Comparison of ENCODE assay signal across 8 cellular contexts in the genomic region with DNA sequence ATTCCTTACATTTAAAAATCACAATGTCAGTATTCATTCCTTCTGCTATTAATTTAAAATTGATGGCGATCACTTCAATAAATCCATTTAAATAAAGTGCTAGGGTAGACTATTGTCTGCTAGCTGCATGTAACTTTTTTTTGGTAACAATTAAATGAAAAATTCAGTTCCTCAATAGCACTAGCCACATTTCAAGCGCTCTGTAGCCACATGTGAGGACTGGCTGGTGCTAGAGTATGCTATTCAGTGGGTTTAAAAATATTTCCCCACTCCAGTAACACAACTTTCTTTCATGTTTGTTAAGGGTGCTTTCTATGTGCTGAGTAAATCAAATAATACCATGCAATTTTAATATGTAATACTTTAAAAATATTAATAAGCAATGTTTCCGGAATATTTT.
DNase-seq lines count a peak whose midpoint lies in the region; ATAC-seq, FAIRE-seq and TF ChIP-seq lines count a peak whose summit lies in the region.

No MANE protein-coding gene starts in this region.

- DNase-seq in GM12891 (ENCODE audit: insufficient read length, low spot score), result no peak
- peak; percentile 16 to 43 for DNase-seq in fibroblast of lung (ENCODE audit: low read depth in 2 of 2)
- DNase-seq in osteoblast (ENCODE audit: insufficient read length, low spot score, missing footprints), result peak; percentile 53
- no peak for DNase-seq in glomerular visceral epithelial cell (ENCODE audit: extremely low spot score)
- DNase-seq in stimulated activated naive CD4-positive, alpha-beta T cell treated with Interleukin-2 at 50 U/mL for 16 hours (lab: John Stamatoyannopoulos, UW), result no peak
- DNase-seq in activated CD4-positive, CD25-positive, alpha-beta regulatory T cell treated with anti-CD3 and anti-CD28 coated beads, Interleukin-2, amount 50 U/mL, for 72 hours, result no peak

- H2AFZ ChIP-seq in SU-DHL-6 (ENCODE audit: low read depth, low read length, severe bottlenecking) (peak overlapping the region; percentile 89), fibroblast of lung (ENCODE audit: low read length) (peak overlapping the region; percentile 83), osteoblast (ENCODE audit: low read length) (peak overlapping the region; percentile 97)

- H4K20me1 ChIP-seq in SU-DHL-6 (ENCODE audit: low read depth, low read length), result no peaks in the 10 kb centered on the region
- no peaks in the 10 kb centered on the region for H4K20me1 ChIP-seq in fibroblast of lung (ENCODE audit: control insufficient read depth, extremely low read depth, insufficient read depth, low read length)
- H4K20me1 ChIP-seq in osteoblast (ENCODE audit: insufficient read depth, low read length), result no peaks in the 10 kb centered on the region

- peak overlapping the region; percentile 89 for H3K27ac ChIP-seq in SU-DHL-6 (ENCODE audit: low read depth, low read length)
- H3K27ac ChIP-seq in fibroblast of lung (ENCODE audit: insufficient read depth, low read length), result peak overlapping the region; percentile 78
- H3K27ac ChIP-seq in osteoblast (ENCODE audit: low read depth, low read length), result peak overlapping the region; percentile 78

- peaks cover 2% of the 10 kb centered on the region for H3K4me1 ChIP-seq in fibroblast of lung (ENCODE audit: control insufficient read depth, extremely low read depth, insufficient read depth, low read length)
- peaks cover 13% of the 10 kb centered on the region for H3K4me1 ChIP-seq in osteoblast (ENCODE audit: insufficient read depth, low read length)

- H3K9me3 ChIP-seq in SU-DHL-6 (ENCODE audit: insufficient read depth, low read length) (no peaks in the 10 kb centered on the region), fibroblast of lung (ENCODE audit: control insufficient read depth, insufficient read depth, low read depth, low read length) (no peaks in the 10 kb centered on the region), osteoblast (ENCODE audit: low read depth, low read length) (no peaks in the 10 kb centered on the region)

- H3K4me2 ChIP-seq in SU-DHL-6 (ENCODE audit: low read depth, low read length, poor library complexity, severe bottlenecking), result peak overlapping the region; percentile 90
- H3K4me2 ChIP-seq in fibroblast of lung (ENCODE audit: extremely low read depth, insufficient read depth, low read length), result peak overlapping the region; percentile 79
- peak overlapping the region; percentile 95 for H3K4me2 ChIP-seq in osteoblast (ENCODE audit: insufficient read depth, low read length)

- no peak for TF ChIP-seq POLR2A in GM12891 (IDR thresholded peaks at IDR 0.05; ENCODE audit: low read depth, low read length)

- no peak for TF ChIP-seq CTCF in SU-DHL-6 (IDR thresholded peaks at IDR 0.05; ENCODE audit: insufficient read depth, low read length, poor library complexity, severe bottlenecking)
- TF ChIP-seq CTCF in fibroblast of lung (conservative IDR thresholded peaks at IDR 0.05 in 1 of 2, IDR thresholded peaks at IDR 0.05 in 1 of 2; ENCODE audit: low read depth in 1 of 2, low read length in 2 of 2), result no peak
- TF ChIP-seq CTCF in osteoblast (IDR thresholded peaks at IDR 0.05; ENCODE audit: extremely low read depth, low read depth, low read length), result no peak

- ATAC-seq in HG02885 (IDR thresholded peaks at IDR 0.05; ENCODE audit: poor library complexity, unreplicated experiment), result peak; percentile 31

- peaks cover 18% of the 10 kb centered on the region for H3K36me3 ChIP-seq in SU-DHL-6 (ENCODE audit: low read length)
- no peaks in the 10 kb centered on the region for H3K36me3 ChIP-seq in fibroblast of lung (ENCODE audit: control insufficient read depth, insufficient read depth, low read length)
- H3K36me3 ChIP-seq in osteoblast (ENCODE audit: insufficient read depth, low read length), result peaks cover 13% of the 10 kb centered on the region

- no peaks in the 10 kb centered on the region for H3K9me2 ChIP-seq in SU-DHL-6 (replicated peaks; ENCODE audit: insufficient read depth, low read length)

- H3K9ac ChIP-seq in SU-DHL-6 (ENCODE audit: low read length) (peak overlapping the region; percentile 68), fibroblast of lung (ENCODE audit: insufficient read depth, low read length) (peak overlapping the region; percentile 59)

- FAIRE-seq in GM12891 (lab: Jason Lieb, UNC), result no peak

- H3F3A ChIP-seq in SU-DHL-6 (ENCODE audit: insufficient read depth), result peaks cover 14% of the 10 kb centered on the region; the same call in 1 of the 2 replicates

- H3K27me3 ChIP-seq in SU-DHL-6 (ENCODE audit: low read length) (no peaks in the 10 kb centered on the region), fibroblast of lung (ENCODE audit: control insufficient read depth, insufficient read depth, low read length) (no peaks in the 10 kb centered on the region), osteoblast (ENCODE audit: insufficient read depth, low read length) (peaks cover 5% of the 10 kb centered on the region)

- peak overlapping the region; percentile 74 for H3K4me3 ChIP-seq in SU-DHL-6 (ENCODE audit: insufficient read depth, low read length, poor library complexity, severe bottlenecking)
- peak overlapping the region; percentile 53 to 97 (median 72) for H3K4me3 ChIP-seq in fibroblast of lung (replicated peaks in 1 of 4; ENCODE audit: control extremely low read depth in 1 of 4, insufficient read depth in 1 of 4, low read depth in 3 of 4, low read length in 4 of 4)
- H3K4me3 ChIP-seq in osteoblast (ENCODE audit: insufficient read depth, low read length), result peak overlapping the region; percentile 77

- H3K79me2 ChIP-seq in SU-DHL-6 (ENCODE audit: insufficient read depth, low read length) (no peaks in the 10 kb centered on the region; the same call in 1 of the 2 replicates), fibroblast of lung (ENCODE audit: control insufficient read depth, insufficient read depth, low read length) (no peaks in the 10 kb centered on the region), osteoblast (ENCODE audit: insufficient read depth, low read length) (no peaks in the 10 kb centered on the region)

TF ChIP-seq in GM12891, 5 proteins besides CTCF, POLR2A, EP300 and RAD21:
- no peak for TF ChIP-seq PAX5 (IDR thresholded peaks at IDR 0.05; ENCODE audit: insufficient read depth, low read length, severe bottlenecking)
- peak; percentile 46 for TF ChIP-seq SPI1 (IDR thresholded peaks at IDR 0.05; ENCODE audit: low read depth, low read length)
- no peak for TF ChIP-seq POLR2AphosphoS5 (IDR thresholded peaks at IDR 0.05; ENCODE audit: low read depth, low read length)
- TF ChIP-seq TAF1 (IDR thresholded peaks at IDR 0.05; ENCODE audit: low read depth, low read length), result no peak
- no peak for TF ChIP-seq POU2F2 (IDR thresholded peaks at IDR 0.05; ENCODE audit: low read depth, low read length)
TF ChIP-seq in GM12891: peak in this region for 1.

Comparison
In these comparisons a context has a peak if more than half of its experiments do, and no peak if none do; other contexts are left out.
1. DNase-seq: peak in fibroblast of lung (2 of 2) and osteoblast (single experiment); none in GM12891 (single experiment), glomerular visceral epithelial cell (single experiment), stimulated activated naive CD4-positive, alpha-beta T cell treated with Interleukin-2 at 50 U/mL for 16 hours (single experiment) and activated CD4-positive, CD25-positive, alpha-beta regulatory T cell treated with anti-CD3 and anti-CD28 coated beads, Interleukin-2, amount 50 U/mL, for 72 hours (single experiment).
2. Peak in every context shown above with its lines, with median percentiles within 50 percentile points of each other: H2AFZ ChIP-seq, H3K27ac ChIP-seq, H3K4me2 ChIP-seq and H3K4me3 ChIP-seq.